Comparison of ENCODE assay signal across 1 cellular context in genomic region chr17:75508848-75509450, GRCh38.
TF ChIP-seq lines count a peak whose summit lies in the region.

No MANE protein-coding gene starts in this region.

TF ChIP-seq in K562, 482 proteins besides CTCF, POLR2A, EP300 and RAD21:
- no peak for TF ChIP-seq ZHX1 (conservative IDR thresholded peaks at IDR 0.05; ENCODE audit: low read length)
- TF ChIP-seq SMARCA4 (IDR thresholded peaks at IDR 0.05), result no peak
- no peak for TF ChIP-seq ZNF232 (CRISPR knock-in tag; IDR thresholded peaks at IDR 0.05)
- TF ChIP-seq EZH2 (IDR thresholded peaks at IDR 0.05; ENCODE audit: borderline replicate concordance, low read depth, low read length), result no peak
- TF ChIP-seq NFIC (IDR thresholded peaks at IDR 0.05), result peak; percentile 43; the same call in 1 of the 2 replicates
- no peak for TF ChIP-seq ZNF217 (CRISPR knock-in tag; IDR thresholded peaks at IDR 0.05)
- TF ChIP-seq SMAD1 (IDR thresholded peaks at IDR 0.05; ENCODE audit: low read depth, low read length, partially characterized antibody), result no peak
